In genomic region chr3:195597848-195598247, GRCh38 we compare ENCODE assay signal across 20 cellular contexts. TPM values are rescaled to one million over a fixed set of nuclear protein-coding genes. Genes with fewer than 3 reads are reported as not detected.
DNase-seq lines count a peak whose midpoint lies in the region; ATAC-seq, FAIRE-seq and TF ChIP-seq lines count a peak whose summit lies in the region.
"Had no signal": no experiment of that assay in that cellular context is flagged by ENCODE, and none has a peak within 500 bp of the region (broad histone marks: within the 10 kb centered on the region; RNA-seq: fewer than 3 reads in every experiment).

No MANE protein-coding gene starts in this region.

- no peak overlapping the region for H3K27ac Mint-ChIP-seq in activated naive CD8-positive, alpha-beta T cell treated with anti-CD3 and anti-CD28 coated beads, Interleukin-2, amount 50 U/mL, for 24 hours
- H3K27ac Mint-ChIP-seq: GM23338 had no signal

- no peaks in the 10 kb centered on the region for H3K27me3 ChIP-seq in breast epithelium
- H3K27me3 ChIP-seq in mammary epithelial cell (ENCODE audit: insufficient read depth, low read length), result no peaks in the 10 kb centered on the region

- TF ChIP-seq CTCF in breast epithelium (IDR thresholded peaks at IDR 0.05) (no peak), mammary epithelial cell (conservative IDR thresholded peaks at IDR 0.05 in 1 of 2, IDR thresholded peaks at IDR 0.05 in 1 of 2; ENCODE audit: extremely low read depth in 1 of 2, insufficient read depth in 1 of 2, low read depth in 1 of 2, low read length in 2 of 2) (no peak), choroid plexus epithelial cell (conservative IDR thresholded peaks at IDR 0.05; ENCODE audit: low read depth, low read length) (no peak), kidney (IDR thresholded peaks at IDR 0.05; ENCODE audit: borderline replicate concordance, extremely low read depth, insufficient read depth) (no peak)

- no peak for TF ChIP-seq POLR2A in breast epithelium (IDR thresholded peaks at IDR 0.05)

- no peaks in the 10 kb centered on the region for H3K79me2 ChIP-seq in mammary epithelial cell (ENCODE audit: insufficient read depth, low read length)

- ATAC-seq in left ventricle myocardium superior (peak; percentile 78), HG02938 (IDR thresholded peaks at IDR 0.05; ENCODE audit: unreplicated experiment) (no peak)
- ATAC-seq in activated naive CD8-positive, alpha-beta T cell treated with anti-CD3 and anti-CD28 coated beads, Interleukin-2, amount 50 U/mL, for 24 hours, result no peak
- ATAC-seq: GM23338 had no signal

- in situ Hi-C loops in mammary epithelial cell (cut with MboI; ENCODE audit: low sequenced_read_pairs in 2 of 2), result no loop called here

- H3K4me3 ChIP-seq in breast epithelium (no peak overlapping the region), mammary epithelial cell (replicated peaks in 1 of 3; ENCODE audit: insufficient read depth in 1 of 3, low read depth in 2 of 3, low read length in 3 of 3) (no peak overlapping the region), choroid plexus epithelial cell (ENCODE audit: low read depth, low read length) (no peak overlapping the region), kidney (ENCODE audit: low read length in 2 of 2) (no peak overlapping the region)
- H3K4me3 ChIP-seq: GM23338 had no signal

- no TSS peak for BruUV-seq in mammary epithelial cell (replicated peaks; lab: Mats Ljungman, UMichigan)

- H4K20me1 ChIP-seq in mammary epithelial cell (ENCODE audit: insufficient read depth, low read length), result no peaks in the 10 kb centered on the region

- H3K9ac ChIP-seq in mammary epithelial cell (ENCODE audit: insufficient read depth, low read length), result no peak overlapping the region
- no peak overlapping the region for H3K9ac ChIP-seq in kidney (ENCODE audit: low read length in 2 of 2)
- H3K9ac ChIP-seq: SK-N-SH had no signal

- no peak for FAIRE-seq in kidney (lab: Jason Lieb, UNC)
- FAIRE-seq: G401.6, GM12892, HTR-8/SVneo had no signal

- WGBS in mammary epithelial cell (ENCODE audit: low coverage, missing lambda C conversion rate), result 27% methylated on average over 6 of the region's 6 CpGs

- peak overlapping the region; percentile 45 to 85 for H3K27ac ChIP-seq in breast epithelium
- H3K27ac ChIP-seq in mammary epithelial cell (ENCODE audit: insufficient read depth, low read depth, low read length), result no peak overlapping the region
- no peak overlapping the region for H3K27ac ChIP-seq in kidney (ENCODE audit: low read depth in 2 of 2, low read length in 2 of 2)
- H3K27ac ChIP-seq: 22Rv1, C4-2B had no signal

- H3K4me2 ChIP-seq in mammary epithelial cell (ENCODE audit: insufficient read depth, low read depth, low read length), result no peak overlapping the region
- H3K4me2 ChIP-seq: GM23338, SK-N-SH had no signal

- no peaks in the 10 kb centered on the region for H3K4me1 Mint-ChIP-seq in activated naive CD8-positive, alpha-beta T cell treated with anti-CD3 and anti-CD28 coated beads, Interleukin-2, amount 50 U/mL, for 24 hours
- H3K4me1 Mint-ChIP-seq: GM23338 had no signal

- no peak for DNase-seq in breast epithelium (ENCODE audit: low spot score in 2 of 2)
- no peak for DNase-seq in mammary epithelial cell
- peak; percentile 56 for DNase-seq in choroid plexus epithelial cell (ENCODE audit: low read depth)
- no peak for DNase-seq in left ventricle myocardium superior
- DNase-seq in kidney, result no peak
- DNase-seq in MV-4-11 (lab: John Stamatoyannopoulos, UW), result no peak
- no peak for DNase-seq in activated naive CD8-positive, alpha-beta T cell treated with anti-CD3 and anti-CD28 coated beads, Interleukin-2, amount 50 U/mL, for 24 hours
- DNase-seq: Caco-2; DMS53; NCI-H2227 treated with DMSO at 0.1 percent for 48 hours; NCI-H526; NK-92 treated with Interleukin-12 subunit alpha and Interleukin-12 subunit beta, amount 100 ng/mL, for 24 hours; SK-N-SH had no signal

- H2AFZ ChIP-seq in mammary epithelial cell (ENCODE audit: low read depth, low read length), result no peak overlapping the region
- H2AFZ ChIP-seq: GM23338 had no signal

- H3K4me1 ChIP-seq in breast epithelium (no peaks in the 10 kb centered on the region), mammary epithelial cell (ENCODE audit: insufficient read depth, low read length) (no peaks in the 10 kb centered on the region), kidney (ENCODE audit: control insufficient read depth in 1 of 2, insufficient read depth in 1 of 2, low read depth in 1 of 2, low read length in 2 of 2) (no peaks in the 10 kb centered on the region)

- CTCF ChIA-PET in mammary epithelial cell (lab: Charles Lee; ENCODE audit: low non-redundant PET), result no interaction called here

- no peaks in the 10 kb centered on the region for H3K9me3 Mint-ChIP-seq in activated naive CD8-positive, alpha-beta T cell treated with anti-CD3 and anti-CD28 coated beads, Interleukin-2, amount 50 U/mL, for 24 hours

- no peaks in the 10 kb centered on the region for H3K36me3 Mint-ChIP-seq in activated naive CD8-positive, alpha-beta T cell treated with anti-CD3 and anti-CD28 coated beads, Interleukin-2, amount 50 U/mL, for 24 hours (ENCODE audit: low read depth)

- intact Hi-C loops in breast epithelium (cut with DNase I; ENCODE audit: low total_unique reads) (no loop called here), mammary epithelial cell (cut with micrococcal nuclease) (no loop called here), left ventricle myocardium superior (cut with micrococcal nuclease) (no loop called here), kidney (cut with DNase I) (no loop called here)

- H3K36me3 ChIP-seq in breast epithelium (no peaks in the 10 kb centered on the region), mammary epithelial cell (ENCODE audit: insufficient read depth, low read length) (no peaks in the 10 kb centered on the region), kidney (ENCODE audit: control insufficient read depth in 1 of 2, insufficient read depth in 2 of 2, low read length in 2 of 2) (no peaks in the 10 kb centered on the region)

- H3K9me3 ChIP-seq in breast epithelium, result no peaks in the 10 kb centered on the region
- H3K9me3 ChIP-seq in mammary epithelial cell (replicated peaks; ENCODE audit: insufficient read depth, low read length), result no peaks in the 10 kb centered on the region
- no peaks in the 10 kb centered on the region for H3K9me3 ChIP-seq in kidney (ENCODE audit: control insufficient read depth in 1 of 2, low read length in 2 of 2)
- H3K9me3 ChIP-seq: SK-N-SH had no signal

- no peaks in the 10 kb centered on the region for H3K27me3 Mint-ChIP-seq in activated naive CD8-positive, alpha-beta T cell treated with anti-CD3 and anti-CD28 coated beads, Interleukin-2, amount 50 U/mL, for 24 hours

- dilution Hi-C loops in mammary epithelial cell (cut with HindIII; ENCODE audit: low sequenced_read_pairs), result loop anchor here (5.0 kb wide), 1 partner anchor 146 kb away; no protein-coding TSS in a partner anchor

- H3K4me3 Mint-ChIP-seq in activated naive CD8-positive, alpha-beta T cell treated with anti-CD3 and anti-CD28 coated beads, Interleukin-2, amount 50 U/mL, for 24 hours, result no peak overlapping the region
- H3K4me3 Mint-ChIP-seq: GM23338 had no signal

RNA-seq across cellular contexts. Expression of gene APOD, which starts 14.1 kb away (rescaled TPM):
- 1,000 to 10,000 TPM in 2 of 3 donors, 100 to 1,000 TPM in 1; 651 to 2,224 (median 1,247) TPM for total RNA-seq in breast epithelium
- 10 to 100 TPM in 1 of 2 donors, not detected in 1; 31.7 TPM for total RNA-seq in mammary epithelial cell
- 0.86 TPM for polyA plus RNA-seq in mammary epithelial cell
- not detected for polyA minus RNA-seq in mammary epithelial cell
- 603 TPM for total RNA-seq in left ventricle myocardium superior
- 24.4 TPM for total RNA-seq in kidney
- 12.9 TPM for polyA plus RNA-seq in kidney (ENCODE audit: insufficient read depth, low read depth, low replicate concordance)
- total RNA-seq: GM23338 had no signal
- polyA plus RNA-seq: GM23338 had no signal

RNA-seq across cellular contexts. Expression of gene PPP1R2, which starts 54.7 kb away (rescaled TPM):
- total RNA-seq in breast epithelium (10 to 100 TPM; 44.8 to 65.7 (median 61.6) TPM), mammary epithelial cell (100 to 1,000 TPM in 1 of 2 donors, 10 to 100 TPM in 1; 45.5 to 129 TPM), left ventricle myocardium superior (33.7 TPM), kidney (49.0 TPM)
- polyA plus RNA-seq in mammary epithelial cell (11.5 TPM), kidney (ENCODE audit: insufficient read depth, low read depth, low replicate concordance) (34.0 TPM)
- 34.8 TPM for polyA minus RNA-seq in mammary epithelial cell

Comparison
In these comparisons a context has a peak if more than half of its experiments do, and no peak if none do; other contexts are left out.
1. H3K27ac ChIP-seq: peak in breast epithelium (2 of 2); none in mammary epithelial cell (single experiment) and kidney (0 of 2).
2. RNA of gene APOD, which starts 14.1 kb away (total RNA-seq): 651 to 2,224 TPM in breast epithelium and 603 TPM in left ventricle myocardium superior (single experiment); 31.7 TPM in mammary epithelial cell and 24.4 TPM in kidney (single experiment); every median in the first group is over 10 times any median in the second.